ENCODE assay signal across 10 cellular contexts in the genomic region with DNA sequence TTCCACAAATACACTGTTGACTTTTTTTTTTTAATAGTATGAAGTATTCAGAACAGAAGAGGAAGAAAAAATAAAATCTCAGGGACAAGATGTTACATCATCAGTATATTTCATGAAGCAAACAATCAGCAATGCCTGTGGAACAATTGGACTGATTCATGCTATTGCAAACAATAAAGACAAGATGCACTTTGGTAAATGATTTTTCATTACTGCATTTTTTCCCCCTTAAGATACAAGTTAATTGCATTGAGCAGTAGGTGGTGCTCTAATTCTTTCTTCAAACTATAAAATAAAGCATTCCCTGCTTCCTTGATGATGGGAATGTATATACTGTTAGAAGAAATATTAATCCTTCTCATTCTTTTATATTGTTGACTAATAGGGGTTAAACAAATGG. TPM values are rescaled to one million over a fixed set of nuclear protein-coding genes. Genes with fewer than 3 reads are reported as not detected.
A peak's percentile ranks its signal among the peaks of the same experiment; 100 is the strongest.
DNase-seq lines count a peak whose midpoint lies in the region; ATAC-seq, FAIRE-seq and TF ChIP-seq lines count a peak whose summit lies in the region.
"Had no signal": no experiment of that assay in that cellular context is flagged by ENCODE, and none has a peak within 500 bp of the region (broad histone marks: within the 10 kb centered on the region; RNA-seq: fewer than 3 reads in every experiment).

No MANE protein-coding gene starts in this region.

- 0 out of 2 replicates have a peak, but pooled peaks cover 3% of the 10 kb centered on the region for H3K79me2 ChIP-seq in GM23248 (ENCODE audit: insufficient read depth)

- H3K27ac ChIP-seq in GM23248 (no peak overlapping the region), substantia nigra (ENCODE audit: low read depth, low read length, poor library complexity, severe bottlenecking) (no peak overlapping the region)

- H3K4me2 ChIP-seq in GM23248 (ENCODE audit: unreplicated experiment) = no peak overlapping the region

- H3K36me3 ChIP-seq in GM23248 (ENCODE audit: low read depth) = peaks cover 10% of the 10 kb centered on the region

- H3K9ac ChIP-seq in GM23248 = no peak overlapping the region

- H3K27me3 ChIP-seq in GM23248 (replicated peaks; ENCODE audit: insufficient read depth) = no peaks in the 10 kb centered on the region

- H3K4me3 ChIP-seq in GM23248 = no peak overlapping the region

- POLR2A ChIA-PET in WTC11 (lab: Charles Lee) = no interaction called here

- H4K20me1 ChIP-seq in GM23248 (ENCODE audit: insufficient read depth) = no peaks in the 10 kb centered on the region

- no peaks in the 10 kb centered on the region for H3K4me1 Mint-ChIP-seq in activated T-helper 17 cell treated with anti-CD3 and anti-CD28 coated beads, Interleukin-2, amount 50 U/mL, for 72 hours
- H3K4me1 Mint-ChIP-seq in WTC11 = no peaks in the 10 kb centered on the region

- in situ Hi-C loops in GM23248 (cut with MboI) = no loop called here

- no peaks in the 10 kb centered on the region for H3F3A ChIP-seq in GM23248 (ENCODE audit: insufficient read depth)

- no peaks in the 10 kb centered on the region for H3K9me3 Mint-ChIP-seq in activated T-helper 17 cell treated with anti-CD3 and anti-CD28 coated beads, Interleukin-2, amount 50 U/mL, for 72 hours
- no peaks in the 10 kb centered on the region for H3K9me3 Mint-ChIP-seq in WTC11
- H3K9me3 Mint-ChIP-seq: natural killer cell had no signal

- no peaks in the 10 kb centered on the region for H3K27me3 Mint-ChIP-seq in activated T-helper 17 cell treated with anti-CD3 and anti-CD28 coated beads, Interleukin-2, amount 50 U/mL, for 72 hours
- no peaks in the 10 kb centered on the region for H3K27me3 Mint-ChIP-seq in WTC11 (ENCODE audit: low read depth)

- H3K9me3 ChIP-seq in GM23248 (ENCODE audit: low read depth) = no peaks in the 10 kb centered on the region

- H3K27ac Mint-ChIP-seq in activated T-helper 17 cell treated with anti-CD3 and anti-CD28 coated beads, Interleukin-2, amount 50 U/mL, for 72 hours = no peak overlapping the region
- H3K27ac Mint-ChIP-seq in WTC11 = no peak overlapping the region
- H3K27ac Mint-ChIP-seq: natural killer cell had no signal

- no peak overlapping the region for H3K4me3 Mint-ChIP-seq in activated T-helper 17 cell treated with anti-CD3 and anti-CD28 coated beads, Interleukin-2, amount 50 U/mL, for 72 hours
- H3K4me3 Mint-ChIP-seq in WTC11 = no peak overlapping the region
- H3K4me3 Mint-ChIP-seq: natural killer cell had no signal

- no peak for ATAC-seq in activated T-helper 17 cell treated with anti-CD3 and anti-CD28 coated beads, Interleukin-2, amount 50 U/mL, for 72 hours (replicated peaks)
- no peak for ATAC-seq in WTC11
- ATAC-seq: natural killer cell had no signal

- DNase-seq in Ammon's horn (ENCODE audit: low spot score) (peak; percentile 7), GM23248 (peak; percentile 70), iPS-NIHi7 (ENCODE audit: extremely low spot score) (peak; percentile 8), D341Med (ENCODE audit: low spot score) (no peak), WTC11 (ENCODE audit: low spot score) (no peak), substantia nigra (lab: John Stamatoyannopoulos, UW) (no peak)
- DNase-seq: cerebellar nuclear complex, natural killer cell had no signal

- peak; percentile 83 for FAIRE-seq in TTC549 (lab: Jason Lieb, UNC)

- CTCF ChIA-PET in WTC11 (lab: Charles Lee) = no interaction called here

- H2AFZ ChIP-seq in GM23248 = no peak overlapping the region

- no peaks in the 10 kb centered on the region for H3K9me2 ChIP-seq in GM23248 (ENCODE audit: insufficient read depth)

- peaks cover 87% of the 10 kb centered on the region for H3K36me3 Mint-ChIP-seq in activated T-helper 17 cell treated with anti-CD3 and anti-CD28 coated beads, Interleukin-2, amount 50 U/mL, for 72 hours (ENCODE audit: low read depth)
- H3K36me3 Mint-ChIP-seq in WTC11 = peaks cover 28% of the 10 kb centered on the region

- no peak for TF ChIP-seq CTCF in WTC11 (IDR thresholded peaks at IDR 0.05)

- peaks cover 14% of the 10 kb centered on the region for H3K4me1 ChIP-seq in GM23248 (ENCODE audit: insufficient read depth)

TF ChIP-seq in WTC11, 78 proteins besides CTCF, POLR2A, EP300 and RAD21:
- TF ChIP-seq JAZF1 (CRISPR knock-in tag; IDR thresholded peaks at IDR 0.05) (no peak), KAT7 (CRISPR knock-in tag; IDR thresholded peaks at IDR 0.05; ENCODE audit: borderline replicate concordance) (no peak), NFE2L1 (CRISPR knock-in tag; IDR thresholded peaks at IDR 0.05) (no peak), ZBTB21 (CRISPR knock-in tag; IDR thresholded peaks at IDR 0.05; ENCODE audit: borderline replicate concordance) (no peak), GABPB1 (CRISPR knock-in tag; IDR thresholded peaks at IDR 0.05) (no peak), PRRX2 (CRISPR knock-in tag; IDR thresholded peaks at IDR 0.05) (no peak), IRF1 (CRISPR knock-in tag; IDR thresholded peaks at IDR 0.05) (no peak), HMGA2 (CRISPR knock-in tag; IDR thresholded peaks at IDR 0.05) (no peak), FOXK1 (CRISPR knock-in tag; IDR thresholded peaks at IDR 0.05) (no peak), TEAD4 (CRISPR knock-in tag; IDR thresholded peaks at IDR 0.05) (no peak), CBFB (CRISPR knock-in tag; IDR thresholded peaks at IDR 0.05; ENCODE audit: low read depth) (no peak)
- TF ChIP-seq, protein P1, sequence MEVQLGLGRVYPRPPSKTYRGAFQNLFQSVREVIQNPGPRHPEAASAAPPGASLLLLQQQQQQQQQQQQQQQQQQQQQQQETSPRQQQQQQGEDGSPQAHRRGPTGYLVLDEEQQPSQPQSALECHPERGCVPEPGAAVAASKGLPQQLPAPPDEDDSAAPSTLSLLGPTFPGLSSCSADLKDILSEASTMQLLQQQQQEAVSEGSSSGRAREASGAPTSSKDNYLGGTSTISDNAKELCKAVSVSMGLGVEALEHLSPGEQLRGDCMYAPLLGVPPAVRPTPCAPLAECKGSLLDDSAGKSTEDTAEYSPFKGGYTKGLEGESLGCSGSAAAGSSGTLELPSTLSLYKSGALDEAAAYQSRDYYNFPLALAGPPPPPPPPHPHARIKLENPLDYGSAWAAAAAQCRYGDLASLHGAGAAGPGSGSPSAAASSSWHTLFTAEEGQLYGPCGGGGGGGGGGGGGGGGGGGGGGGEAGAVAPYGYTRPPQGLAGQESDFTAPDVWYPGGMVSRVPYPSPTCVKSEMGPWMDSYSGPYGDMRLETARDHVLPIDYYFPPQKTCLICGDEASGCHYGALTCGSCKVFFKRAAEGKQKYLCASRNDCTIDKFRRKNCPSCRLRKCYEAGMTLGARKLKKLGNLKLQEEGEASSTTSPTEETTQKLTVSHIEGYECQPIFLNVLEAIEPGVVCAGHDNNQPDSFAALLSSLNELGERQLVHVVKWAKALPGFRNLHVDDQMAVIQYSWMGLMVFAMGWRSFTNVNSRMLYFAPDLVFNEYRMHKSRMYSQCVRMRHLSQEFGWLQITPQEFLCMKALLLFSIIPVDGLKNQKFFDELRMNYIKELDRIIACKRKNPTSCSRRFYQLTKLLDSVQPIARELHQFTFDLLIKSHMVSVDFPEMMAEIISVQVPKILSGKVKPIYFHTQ (CRISPR knock-in tag; IDR thresholded peaks at IDR 0.05) = no peak

RNA-seq across cellular contexts. Expression of gene UCHL3, which starts 17.1 kb away (rescaled TPM):
- 42.8 and 46.7 TPM in 2 replicates for total RNA-seq in GM23248 (2014; rRNA removed; shearing (Covaris generic))
- 116 and 118 TPM in 2 replicates for polyA plus RNA-seq in GM23248 (2016; fragmentation: Nextera tagmentation; extraction: Ambion mirVana)
- total RNA-seq in activated T-helper 17 cell treated with anti-CD3 and anti-CD28 coated beads, Interleukin-2, amount 50 U/mL, for 72 hours = 10 to 100 TPM; 31.4 to 61.2 TPM
- 41.6 to 46.9 TPM (median 43.1 TPM) in 3 replicates for total RNA-seq in WTC11 (2021)

RNA-seq across cellular contexts. Expression of gene COMMD6, which starts 29.0 kb away (rescaled TPM):
- 79.3 and 100 TPM in 2 replicates for total RNA-seq in GM23248 (2014; rRNA removed; shearing (Covaris generic))
- 361 and 364 TPM in 2 replicates for polyA plus RNA-seq in GM23248 (2016; fragmentation: Nextera tagmentation; extraction: Ambion mirVana)
- 100 to 1,000 TPM; 110 to 155 TPM for total RNA-seq in activated T-helper 17 cell treated with anti-CD3 and anti-CD28 coated beads, Interleukin-2, amount 50 U/mL, for 72 hours
- total RNA-seq in WTC11 (2021) = 94.6 to 136 TPM (median 124 TPM) in 3 replicates

Comparison
In these comparisons a context has a peak if more than half of its experiments do, and no peak if none do; other contexts are left out.
1. DNase-seq: peak in Ammon's horn (single experiment), GM23248 (single experiment) and iPS-NIHi7 (single experiment); none in D341Med (single experiment), WTC11 (single experiment) and substantia nigra (0 of 49).